2 cellular contexts compared by ENCODE assay signal in the genomic region with DNA sequence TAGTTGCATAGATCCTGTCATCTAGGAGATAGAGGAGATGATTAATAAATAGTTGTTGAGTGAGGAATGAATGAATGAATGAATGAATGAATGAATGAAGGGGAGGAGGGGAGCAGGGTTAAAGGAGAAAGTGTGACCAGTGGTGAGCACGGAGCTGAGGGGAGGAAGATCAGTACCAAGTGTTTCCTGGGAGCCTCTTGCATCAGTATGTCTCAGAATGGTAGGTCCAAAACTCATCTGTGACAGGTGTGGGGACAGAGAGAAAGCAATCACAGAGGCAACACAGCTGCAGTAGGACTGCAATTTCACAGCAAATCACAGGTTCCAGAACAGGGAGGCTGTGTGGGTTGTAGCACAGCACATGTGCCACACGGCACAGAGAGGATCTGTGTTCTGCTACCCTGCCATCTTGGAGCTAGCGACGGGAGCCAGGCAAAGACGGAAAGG.
TF ChIP-seq lines count a peak whose summit lies in the region.

No MANE protein-coding gene starts in this region.

TF ChIP-seq in GM23338, 12 proteins besides CTCF, POLR2A, EP300 and RAD21:
- TF ChIP-seq ZNF331 (CRISPR knock-in tag; IDR thresholded peaks at IDR 0.05; ENCODE audit: low read depth) (no peak), EZH2 (IDR thresholded peaks at IDR 0.05; ENCODE audit: low read depth, unreplicated experiment) (no peak)

TF ChIP-seq in K562, 482 proteins besides CTCF, POLR2A, EP300 and RAD21:
- TF ChIP-seq ZNF24 (IDR thresholded peaks at IDR 0.05) = peak; percentile 94
- TF ChIP-seq, protein P1, sequence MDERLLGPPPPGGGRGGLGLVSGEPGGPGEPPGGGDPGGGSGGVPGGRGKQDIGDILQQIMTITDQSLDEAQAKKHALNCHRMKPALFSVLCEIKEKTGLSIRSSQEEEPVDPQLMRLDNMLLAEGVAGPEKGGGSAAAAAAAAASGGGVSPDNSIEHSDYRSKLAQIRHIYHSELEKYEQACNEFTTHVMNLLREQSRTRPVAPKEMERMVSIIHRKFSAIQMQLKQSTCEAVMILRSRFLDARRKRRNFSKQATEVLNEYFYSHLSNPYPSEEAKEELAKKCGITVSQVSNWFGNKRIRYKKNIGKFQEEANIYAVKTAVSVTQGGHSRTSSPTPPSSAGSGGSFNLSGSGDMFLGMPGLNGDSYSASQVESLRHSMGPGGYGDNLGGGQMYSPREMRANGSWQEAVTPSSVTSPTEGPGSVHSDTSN (CRISPR knock-in tag; IDR thresholded peaks at IDR 0.05; ENCODE audit: low read depth) = no peak
- TF ChIP-seq, protein P1 (tag; conservative IDR thresholded peaks at IDR 0.05; ENCODE audit: low read depth) = peak; percentile 20; the same call in 1 of the 2 replicates
- peak; percentile 36 for TF ChIP-seq MEIS2 (IDR thresholded peaks at IDR 0.05; ENCODE audit: partially characterized antibody)
- TF ChIP-seq, protein P2, sequence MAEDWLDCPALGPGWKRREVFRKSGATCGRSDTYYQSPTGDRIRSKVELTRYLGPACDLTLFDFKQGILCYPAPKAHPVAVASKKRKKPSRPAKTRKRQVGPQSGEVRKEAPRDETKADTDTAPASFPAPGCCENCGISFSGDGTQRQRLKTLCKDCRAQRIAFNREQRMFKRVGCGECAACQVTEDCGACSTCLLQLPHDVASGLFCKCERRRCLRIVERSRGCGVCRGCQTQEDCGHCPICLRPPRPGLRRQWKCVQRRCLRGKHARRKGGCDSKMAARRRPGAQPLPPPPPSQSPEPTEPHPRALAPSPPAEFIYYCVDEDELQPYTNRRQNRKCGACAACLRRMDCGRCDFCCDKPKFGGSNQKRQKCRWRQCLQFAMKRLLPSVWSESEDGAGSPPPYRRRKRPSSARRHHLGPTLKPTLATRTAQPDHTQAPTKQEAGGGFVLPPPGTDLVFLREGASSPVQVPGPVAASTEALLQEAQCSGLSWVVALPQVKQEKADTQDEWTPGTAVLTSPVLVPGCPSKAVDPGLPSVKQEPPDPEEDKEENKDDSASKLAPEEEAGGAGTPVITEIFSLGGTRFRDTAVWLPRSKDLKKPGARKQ (CRISPR knock-in tag; IDR thresholded peaks at IDR 0.05) = no peak
